1 cellular context compared by ENCODE assay signal in genomic region chr11:4393209-4394196, GRCh38.
TF ChIP-seq lines count a peak whose summit lies in the region.

Gene TRIM21, minus strand, starts transcription at chr11:4393702. Its CDS starts 3,293 bp downstream, at chr11:4390409.

TF ChIP-seq in H1, 55 proteins besides CTCF, POLR2A, EP300 and RAD21 (continued from another document):
- TF ChIP-seq CTBP2 (IDR thresholded peaks at IDR 0.05; ENCODE audit: borderline replicate concordance, insufficient read depth, insufficient read length, low read length), result no peak
- no peak for TF ChIP-seq KDM5A (IDR thresholded peaks at IDR 0.05; ENCODE audit: low read length)
- TF ChIP-seq HDAC2 (IDR thresholded peaks at IDR 0.05; ENCODE audit: borderline replicate concordance in 1 of 2, low read depth in 2 of 2, low read length in 2 of 2), result no peak
- no peak for TF ChIP-seq CBX5 (IDR thresholded peaks at IDR 0.05; ENCODE audit: low read depth, low read length)
- no peak for TF ChIP-seq TAF7 (optimal IDR thresholded peaks at IDR 0.05; ENCODE audit: borderline replicate concordance, low read depth, low read length)
- peak; percentile 44 for TF ChIP-seq PHF8 (conservative IDR thresholded peaks at IDR 0.05; ENCODE audit: low read depth, low read length)
- no peak for TF ChIP-seq FOSL1 (IDR thresholded peaks at IDR 0.05; ENCODE audit: insufficient read depth, low read depth, low read length)
- TF ChIP-seq ATF3 (IDR thresholded peaks at IDR 0.05; ENCODE audit: insufficient read depth, low read depth, low read length), result no peak
- no peak for TF ChIP-seq HDAC6 (IDR thresholded peaks at IDR 0.05; ENCODE audit: low read depth, low read length)
- 0 out of 4 replicates have a peak, but pooled peaks of 1 of the 2 experiments have one; percentile 21 for TF ChIP-seq SIN3A (conservative IDR thresholded peaks at IDR 0.05 in 1 of 2, IDR thresholded peaks at IDR 0.05 in 1 of 2; ENCODE audit: low read depth in 1 of 2, low read length in 2 of 2)
- TF ChIP-seq JUND (IDR thresholded peaks at IDR 0.05; ENCODE audit: low read length), result no peak
- no peak for TF ChIP-seq E2F6 (IDR thresholded peaks at IDR 0.05)
- TF ChIP-seq POU5F1 (IDR thresholded peaks at IDR 0.05; ENCODE audit: low read depth, low read length), result no peak
- TF ChIP-seq CHD1 (IDR thresholded peaks at IDR 0.05; ENCODE audit: low read depth, low read length), result no peak
- no peak for TF ChIP-seq NRF1 (IDR thresholded peaks at IDR 0.05; ENCODE audit: low read depth, low read length)
- TF ChIP-seq RFX5 (IDR thresholded peaks at IDR 0.05; ENCODE audit: borderline replicate concordance, low read depth, low read length), result no peak
- TF ChIP-seq CREB1 (IDR thresholded peaks at IDR 0.05), result no peak
- no peak for TF ChIP-seq CEBPB (IDR thresholded peaks at IDR 0.05; ENCODE audit: low read depth, low read length)
- no peak for TF ChIP-seq SIRT6 (IDR thresholded peaks at IDR 0.05; ENCODE audit: low read length)
- TF ChIP-seq SUZ12 (IDR thresholded peaks at IDR 0.05; ENCODE audit: low read length), result no peak
- TF ChIP-seq RBBP5 (IDR thresholded peaks at IDR 0.05; ENCODE audit: borderline replicate concordance, low read depth, low read length), result no peak
- no peak for TF ChIP-seq ATF2 (IDR thresholded peaks at IDR 0.05; ENCODE audit: low read length)
- TF ChIP-seq JUN (IDR thresholded peaks at IDR 0.05; ENCODE audit: low read depth, low read length), result no peak
- no peak for TF ChIP-seq NANOG (IDR thresholded peaks at IDR 0.05; ENCODE audit: insufficient read depth, low read depth, low read length, poor library complexity, severe bottlenecking)
- no peak for TF ChIP-seq GABPA (IDR thresholded peaks at IDR 0.05; ENCODE audit: borderline replicate concordance, insufficient read depth, low read length)
